ENCODE assay signal across 10 cellular contexts in the genomic region with DNA sequence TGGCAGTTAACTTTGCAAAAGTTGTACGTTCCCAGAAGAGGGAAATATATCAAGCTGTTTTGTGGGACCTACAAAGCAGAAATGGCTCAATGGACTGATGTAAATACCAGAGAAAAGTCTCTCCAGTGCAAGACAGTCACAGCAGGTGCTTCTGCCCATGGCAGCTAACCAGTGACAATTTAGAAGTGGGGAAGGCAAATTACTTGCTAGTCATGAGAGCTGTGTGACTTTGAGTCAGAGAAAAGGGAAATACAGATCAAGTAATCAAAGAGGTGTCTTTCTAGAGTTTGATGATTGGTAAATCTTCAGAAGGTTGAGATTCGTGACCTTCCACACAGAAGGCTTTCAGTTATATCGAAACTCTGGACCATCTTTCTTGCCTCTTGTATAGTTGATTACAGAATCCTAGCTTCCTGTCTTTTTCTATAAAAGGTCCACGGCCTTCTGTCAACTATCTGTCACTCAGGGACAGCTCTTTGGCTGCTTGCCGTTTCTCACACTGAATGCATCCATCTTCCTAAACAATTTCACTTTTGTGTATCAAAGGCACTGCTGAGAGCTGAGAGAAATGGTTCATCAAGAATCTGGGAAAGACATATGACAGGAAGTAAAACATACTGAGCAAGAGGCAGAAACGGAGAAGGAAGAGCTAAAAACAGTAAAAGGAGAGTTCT.
DNase-seq lines count a peak whose midpoint lies in the region; ATAC-seq, FAIRE-seq and TF ChIP-seq lines count a peak whose summit lies in the region.
"Had no signal": no experiment of that assay in that cellular context is flagged by ENCODE, and none has a peak within 500 bp of the region (broad histone marks: within the 10 kb centered on the region; RNA-seq: fewer than 3 reads in every experiment).

No MANE protein-coding gene starts in this region.

- DNase-seq in endothelial cell of umbilical vein (ENCODE audit: low read depth, low spot score) (peak; percentile 6), MCF 10A (ENCODE audit: unreplicated experiment) (no peak), NCI-H226 (no peak), RPMI8226 (no peak), NCI-H2196 treated with DMSO at 0.1 percent for 48 hours (lab: John Stamatoyannopoulos, UW; ENCODE audit: unreplicated experiment) (no peak)
- DNase-seq: foreskin fibroblast had no signal

- no peak overlapping the region for H3K4me3 Mint-ChIP-seq in MCF 10A (ENCODE audit: unreplicated experiment)

- ATAC-seq in GM18498 (IDR thresholded peaks at IDR 0.05; ENCODE audit: unreplicated experiment) (peak; percentile 57), GM21390 (IDR thresholded peaks at IDR 0.05; ENCODE audit: unreplicated experiment) (peak; percentile 51), HG03442 (IDR thresholded peaks at IDR 0.05; ENCODE audit: unreplicated experiment) (peak; percentile 47)

- peaks cover 10% of the 10 kb centered on the region for H3K4me1 Mint-ChIP-seq in MCF 10A (ENCODE audit: insufficient read depth, unreplicated experiment)

- TF ChIP-seq CTCF in endothelial cell of umbilical vein (IDR thresholded peaks at IDR 0.05; ENCODE audit: extremely low read depth in 1 of 2, insufficient read depth in 1 of 2, low read depth in 1 of 2, low read length in 2 of 2) (no peak), MCF 10A (IDR thresholded peaks at IDR 0.05; ENCODE audit: unreplicated experiment) (no peak)

- H3K79me2 ChIP-seq in endothelial cell of umbilical vein (ENCODE audit: control insufficient read depth, insufficient read depth, low read length) = no peaks in the 10 kb centered on the region
- H3K79me2 ChIP-seq: parathyroid adenoma had no signal

- H3K4me3 ChIP-seq in endothelial cell of umbilical vein (replicated peaks in 1 of 3; ENCODE audit: insufficient read depth in 1 of 3, low read depth in 1 of 3, low read length in 3 of 3) = no peak overlapping the region

- H3K4me2 ChIP-seq in endothelial cell of umbilical vein (ENCODE audit: insufficient read depth, low read length) = no peak overlapping the region

- no peak overlapping the region for H3K27ac ChIP-seq in endothelial cell of umbilical vein (ENCODE audit: insufficient read depth, low read depth, low read length)
- H3K27ac ChIP-seq: parathyroid adenoma had no signal

- CTCF ChIA-PET in endothelial cell of umbilical vein (lab: Charles Lee) = interaction anchor here (1.0 to 1.8 kb wide), 6 partner anchors 9 to 87 kb away, joined by 3 to 4 read pairs (median 4); no protein-coding TSS in a partner anchor
- CTCF ChIA-PET in MCF 10A (lab: Yijun Ruan, JAX) = interaction anchor here (1.0 kb wide), 1 partner anchor 410 kb away, joined by 4 read pairs; no protein-coding TSS in a partner anchor

- H2AFZ ChIP-seq in endothelial cell of umbilical vein (ENCODE audit: low read depth, low read length) = peak overlapping the region; percentile 11
- H2AFZ ChIP-seq: parathyroid adenoma had no signal

- intact Hi-C loops in endothelial cell of umbilical vein (cut with micrococcal nuclease) (loop anchor here (10.0 kb wide), 1 partner anchor 224 kb away; no protein-coding TSS in a partner anchor), MCF 10A (cut with micrococcal nuclease) (no loop called here)

- H3K9me3 Mint-ChIP-seq in MCF 10A (ENCODE audit: unreplicated experiment) = no peaks in the 10 kb centered on the region

- no peak for FAIRE-seq in endothelial cell of umbilical vein (lab: Jason Lieb, UNC)

- H3K36me3 ChIP-seq in endothelial cell of umbilical vein (ENCODE audit: control insufficient read depth in 2 of 2, extremely low read depth in 1 of 2, insufficient read depth in 2 of 2, low read length in 2 of 2) = no peaks in the 10 kb centered on the region

- H4K20me1 ChIP-seq in endothelial cell of umbilical vein (replicated peaks; ENCODE audit: control insufficient read depth, extremely low read depth, insufficient read depth, low read length) = no peaks in the 10 kb centered on the region

- no peak overlapping the region for H3K27ac Mint-ChIP-seq in MCF 10A (ENCODE audit: low read depth, unreplicated experiment)

- H3K27me3 ChIP-seq in endothelial cell of umbilical vein (ENCODE audit: control insufficient read depth in 2 of 2, insufficient read depth in 2 of 2, low read length in 2 of 2) = no peaks in the 10 kb centered on the region

- H3K9me3 ChIP-seq in endothelial cell of umbilical vein (replicated peaks; ENCODE audit: control insufficient read depth, insufficient read depth, low read length) = no peaks in the 10 kb centered on the region

- no peak overlapping the region for H3K9ac ChIP-seq in endothelial cell of umbilical vein (replicated peaks; ENCODE audit: extremely low read depth, insufficient read depth, low read length)
- H3K9ac ChIP-seq: parathyroid adenoma had no signal

- POLR2A ChIA-PET in endothelial cell of umbilical vein (lab: Charles Lee) (no interaction called here), MCF 10A (lab: Yijun Ruan, JAX) (no interaction called here)

- H3K27me3 Mint-ChIP-seq in MCF 10A (ENCODE audit: insufficient read depth, unreplicated experiment) = no peaks in the 10 kb centered on the region

- no TSS peak for BruUV-seq in endothelial cell of umbilical vein (replicated peaks; lab: Mats Ljungman, UMichigan)
- BruUV-seq in MCF 10A (replicated peaks; lab: Mats Ljungman, UMichigan) = no TSS peak

- H3K36me3 Mint-ChIP-seq in MCF 10A (ENCODE audit: insufficient read depth, unreplicated experiment) = no peaks in the 10 kb centered on the region

- no peaks in the 10 kb centered on the region for H3K4me1 ChIP-seq in endothelial cell of umbilical vein (ENCODE audit: control insufficient read depth, extremely low read depth, insufficient read depth, low read length)
- H3K4me1 ChIP-seq: parathyroid adenoma had no signal

- dilution Hi-C loops in endothelial cell of umbilical vein (cut with MboI; ENCODE audit: extremely low pct_ligation_motif_present, low sequenced_read_pairs) = no loop called here

- no peak for TF ChIP-seq POLR2A in endothelial cell of umbilical vein (IDR thresholded peaks at IDR 0.05; ENCODE audit: low read depth, low read length)

- H3K9me1 ChIP-seq in endothelial cell of umbilical vein (replicated peaks; ENCODE audit: control insufficient read depth, extremely low read depth, insufficient read depth, low read length) = no peaks in the 10 kb centered on the region

TF ChIP-seq in endothelial cell of umbilical vein, 7 proteins besides CTCF, POLR2A, EP300 and RAD21:
- TF ChIP-seq EZH2 (IDR thresholded peaks at IDR 0.05; ENCODE audit: borderline replicate concordance, low read depth, low read length, severe bottlenecking) = no peak
- no peak for TF ChIP-seq POLR2AphosphoS5 (IDR thresholded peaks at IDR 0.05; ENCODE audit: insufficient read depth, low read depth, low read length)
- no peak for TF ChIP-seq MYC (IDR thresholded peaks at IDR 0.05; ENCODE audit: low read depth, low read length)
- TF ChIP-seq, protein P1, sequence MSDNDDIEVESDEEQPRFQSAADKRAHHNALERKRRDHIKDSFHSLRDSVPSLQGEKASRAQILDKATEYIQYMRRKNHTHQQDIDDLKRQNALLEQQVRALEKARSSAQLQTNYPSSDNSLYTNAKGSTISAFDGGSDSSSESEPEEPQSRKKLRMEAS (IDR thresholded peaks at IDR 0.05; ENCODE audit: insufficient read depth, insufficient read length) = no peak
- TF ChIP-seq JUN (IDR thresholded peaks at IDR 0.05; ENCODE audit: borderline replicate concordance, insufficient read depth, insufficient read length, low read depth) = no peak
- no peak for TF ChIP-seq FOS (IDR thresholded peaks at IDR 0.05; ENCODE audit: borderline replicate concordance, insufficient read depth, low read length)
- TF ChIP-seq GATA2 (IDR thresholded peaks at IDR 0.05; ENCODE audit: insufficient read depth, insufficient read length, low read depth, low read length) = no peak
